In the genomic region with DNA sequence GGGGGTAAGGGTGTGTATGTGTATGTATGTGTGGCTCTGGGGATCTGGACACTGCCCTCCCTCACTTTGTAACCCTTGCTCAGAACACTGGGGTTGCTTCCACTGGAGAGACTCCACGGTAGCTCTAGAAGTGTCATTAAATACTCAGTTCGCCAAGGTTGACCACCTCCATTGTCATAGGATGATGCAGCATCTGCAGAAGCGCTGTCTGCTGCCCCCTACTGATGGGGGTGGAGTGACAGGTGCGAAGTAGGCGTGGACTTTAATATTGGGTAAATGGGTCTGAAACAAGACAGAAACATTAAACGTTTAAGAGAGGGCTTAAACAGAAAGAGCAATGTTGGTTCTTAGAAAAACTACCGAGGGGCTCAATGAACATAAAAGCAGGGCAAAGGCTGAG, we compare ENCODE assay signal across 12 cellular contexts. TPM values are rescaled to one million over a fixed set of nuclear protein-coding genes. Genes with fewer than 3 reads are reported as not detected.
A peak's percentile ranks its signal among the peaks of the same experiment; 100 is the strongest.
DNase-seq lines count a peak whose midpoint lies in the region; ATAC-seq, FAIRE-seq and TF ChIP-seq lines count a peak whose summit lies in the region.
"Had no signal": no experiment of that assay in that cellular context is flagged by ENCODE, and none has a peak within 500 bp of the region (broad histone marks: within the 10 kb centered on the region; RNA-seq: fewer than 3 reads in every experiment).

No MANE protein-coding gene starts in this region.

- no peaks in the 10 kb centered on the region for H3K27me3 ChIP-seq in AG04450 (ENCODE audit: control insufficient read depth, insufficient read depth, low read length)
- no peaks in the 10 kb centered on the region for H3K27me3 ChIP-seq in OCI-LY3 (ENCODE audit: low read depth, low read length)
- H3K27me3 ChIP-seq: tibial nerve had no signal

- H3K79me2 ChIP-seq in OCI-LY3 (ENCODE audit: low read length) = no peaks in the 10 kb centered on the region

- H3K36me3 Mint-ChIP-seq in T-helper 2 cell treated with Interferon-gamma antibody and Interleukin-4, amounts not matched to agents 5 μg/mL and 100 μg/mL, for 36 hours (ENCODE audit: low read depth) = peaks cover 16% of the 10 kb centered on the region

- H3K27ac ChIP-seq in AG04450 (ENCODE audit: low read depth, low read length) (no peak overlapping the region), OCI-LY3 (ENCODE audit: low read length) (peak overlapping the region; percentile 59)
- H3K27ac ChIP-seq: GM23248, tibial nerve had no signal

- H4K20me1 ChIP-seq in OCI-LY3 (ENCODE audit: insufficient read depth, low read length) = no peaks in the 10 kb centered on the region

- H3K4me1 Mint-ChIP-seq in T-helper 2 cell treated with Interferon-gamma antibody and Interleukin-4, amounts not matched to agents 5 μg/mL and 100 μg/mL, for 36 hours (ENCODE audit: low read depth) = no peaks in the 10 kb centered on the region

- peaks cover 7% of the 10 kb centered on the region for H3K36me3 ChIP-seq in OCI-LY3 (replicated peaks; ENCODE audit: low read depth, low read length)

- no peak overlapping the region for H3K27ac Mint-ChIP-seq in T-helper 2 cell treated with Interferon-gamma antibody and Interleukin-4, amounts not matched to agents 5 μg/mL and 100 μg/mL, for 36 hours

- H3K4me3 ChIP-seq in AG04450 (ENCODE audit: low read depth, low read length) (no peak overlapping the region), OCI-LY3 (ENCODE audit: low read length) (0 out of 2 replicates have a peak overlapping the region, but pooled peaks have one; percentile 2), fibroblast of pulmonary artery (replicated peaks; ENCODE audit: low read depth, low read length) (no peak overlapping the region)
- H3K4me3 ChIP-seq: GM23248, tibial nerve had no signal

- no peaks in the 10 kb centered on the region for H3K27me3 Mint-ChIP-seq in T-helper 2 cell treated with Interferon-gamma antibody and Interleukin-4, amounts not matched to agents 5 μg/mL and 100 μg/mL, for 36 hours (ENCODE audit: low read depth)

- 0 out of 2 replicates have a peak, but pooled peaks have one; percentile 17 for TF ChIP-seq CTCF in AG04450 (IDR thresholded peaks at IDR 0.05; ENCODE audit: low read depth, low read length)
- peak; percentile 44 for TF ChIP-seq CTCF in D721Med (IDR thresholded peaks at IDR 0.05; ENCODE audit: insufficient read depth, missing control alignments)
- TF ChIP-seq CTCF in OCI-LY3 (IDR thresholded peaks at IDR 0.05; ENCODE audit: low read depth, low read length) = peak; percentile 59
- TF ChIP-seq CTCF in fibroblast of pulmonary artery (IDR thresholded peaks at IDR 0.05; ENCODE audit: low read length, missing control alignments) = peak; percentile 24

- POLR2A ChIA-PET in AG04450 (lab: Yijun Ruan, JAX) = no interaction called here

- H3K9me3 ChIP-seq in AG04450 (ENCODE audit: control insufficient read depth, insufficient read depth, low read length) = no peaks in the 10 kb centered on the region
- H3K9me3 ChIP-seq in OCI-LY3 (ENCODE audit: insufficient read depth, low read length) = no peaks in the 10 kb centered on the region
- H3K9me3 ChIP-seq: tibial nerve had no signal

- H3K9ac ChIP-seq in OCI-LY3 (ENCODE audit: low read length) = no peak overlapping the region
- H3K9ac ChIP-seq: GM23248 had no signal

- peak overlapping the region; percentile 50 for H3K4me2 ChIP-seq in OCI-LY3 (ENCODE audit: low read length)

- no peak overlapping the region for H3K4me3 Mint-ChIP-seq in T-helper 2 cell treated with Interferon-gamma antibody and Interleukin-4, amounts not matched to agents 5 μg/mL and 100 μg/mL, for 36 hours

- ATAC-seq in GM21723 (IDR thresholded peaks at IDR 0.05; ENCODE audit: unreplicated experiment) (no peak), GM18517 (IDR thresholded peaks at IDR 0.05; ENCODE audit: unreplicated experiment) (no peak)

- CTCF ChIA-PET in AG04450 (lab: Charles Lee) = no interaction called here

- DNase-seq in AG04450 (ENCODE audit: low read depth, low spot score) (no peak), D721Med (ENCODE audit: insufficient read length, low spot score) (no peak), fibroblast of pulmonary artery (ENCODE audit: low read depth) (no peak), foreskin melanocyte (no peak)
- DNase-seq in T-helper 2 cell treated with Interferon-gamma antibody and Interleukin-4, amounts not matched to agents 5 μg/mL and 100 μg/mL, for 36 hours (ENCODE audit: low spot score) = no peak
- DNase-seq: activated CD8-positive, alpha-beta memory T cell treated with anti-CD3 and anti-CD28 coated beads, Interleukin-2, amount 50 U/mL, for 48 hours; GM23248 had no signal

- no peak for FAIRE-seq in D721Med (lab: Jason Lieb, UNC)
- FAIRE-seq: endometrium had no signal

- peaks cover 17% of the 10 kb centered on the region for H3K4me1 ChIP-seq in OCI-LY3 (ENCODE audit: low read length)

- H3K9me3 Mint-ChIP-seq in T-helper 2 cell treated with Interferon-gamma antibody and Interleukin-4, amounts not matched to agents 5 μg/mL and 100 μg/mL, for 36 hours = no peaks in the 10 kb centered on the region

- H2AFZ ChIP-seq in OCI-LY3 (ENCODE audit: low read depth, low read length) = no peak overlapping the region
- H2AFZ ChIP-seq: GM23248 had no signal

RNA-seq across cellular contexts. Expression of gene STAC2, which starts 35.5 kb away (rescaled TPM):
- polyA plus RNA-seq in AG04450 (2011; rRNA removed) = 0.04 TPM in 1 of 2 replicates, not detected in the other
- not detected in 2 replicates for polyA minus RNA-seq in AG04450 (2011; rRNA and poly(A)+ RNA removed)
- polyA plus RNA-seq: GM23248 had no signal
